ENCODE assay signal across 1 cellular context in the genomic region with DNA sequence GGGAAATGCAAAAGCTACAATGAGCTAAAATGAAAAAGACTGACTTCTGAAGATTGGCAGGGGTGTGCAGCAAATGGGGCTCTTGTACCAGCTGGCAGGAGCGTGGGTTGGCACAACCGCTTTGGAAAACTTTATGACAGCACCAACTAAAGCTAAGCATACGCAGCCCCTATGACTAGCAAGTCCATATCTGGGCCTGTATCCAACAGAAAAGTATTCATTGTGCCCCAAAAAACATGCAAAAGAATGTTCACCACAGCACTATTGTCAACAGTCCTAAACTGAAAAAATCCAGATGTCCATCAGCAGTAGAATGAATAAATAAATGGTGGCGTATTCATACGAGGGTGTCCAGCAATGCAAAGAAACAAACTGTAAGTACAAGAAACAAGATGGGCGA.
TF ChIP-seq lines count a peak whose summit lies in the region.

No MANE protein-coding gene starts in this region.

TF ChIP-seq in SK-N-SH, 30 proteins besides CTCF, POLR2A, EP300 and RAD21 (continued from another document):
- TF ChIP-seq FOXM1 (IDR thresholded peaks at IDR 0.05; ENCODE audit: low read depth) (peak; percentile 65; the same call in 1 of the 2 replicates), GATA2 (CRISPR knock-in tag; IDR thresholded peaks at IDR 0.05) (no peak), REST (IDR thresholded peaks at IDR 0.05; ENCODE audit: low read depth, low read length) (no peak), EZH2phosphoT487 (IDR thresholded peaks at IDR 0.05; ENCODE audit: borderline replicate concordance, low read depth) (no peak), POLR2AphosphoS5 (IDR thresholded peaks at IDR 0.05; ENCODE audit: low read depth, low read length) (peak; percentile 92), RXRA (IDR thresholded peaks at IDR 0.05; ENCODE audit: borderline replicate concordance, low read depth) (peak; percentile 82), TCF12 (IDR thresholded peaks at IDR 0.05) (peak; percentile 99), FOXJ3 (CRISPR knock-in tag; IDR thresholded peaks at IDR 0.05) (no peak), PBX3 (IDR thresholded peaks at IDR 0.05) (peak; percentile 96), GABPA (IDR thresholded peaks at IDR 0.05; ENCODE audit: low read depth) (peak; percentile 33; the same call in 1 of the 2 replicates), CHD2 (IDR thresholded peaks at IDR 0.05; ENCODE audit: low read length, partially characterized antibody) (no peak), RFX5 (IDR thresholded peaks at IDR 0.05; ENCODE audit: low read length) (no peak), SMC3 (IDR thresholded peaks at IDR 0.05; ENCODE audit: low read depth, low read length) (no peak), TAF1 (IDR thresholded peaks at IDR 0.05; ENCODE audit: borderline replicate concordance, low read depth, low read length) (no peak), FOSL2 (IDR thresholded peaks at IDR 0.05; ENCODE audit: borderline replicate concordance, low read depth) (peak; percentile 59; the same call in 1 of the 2 replicates), YY1 (IDR thresholded peaks at IDR 0.05; ENCODE audit: low read depth) (0 out of 2 replicates have a peak, but pooled peaks have one; percentile 56), MXI1 (IDR thresholded peaks at IDR 0.05; ENCODE audit: low read depth, low read length) (no peak), NRF1 (IDR thresholded peaks at IDR 0.05; ENCODE audit: low read depth, low read length) (no peak), TEAD4 (IDR thresholded peaks at IDR 0.05; ENCODE audit: borderline replicate concordance, insufficient read depth) (peak; percentile 85), ELF1 (IDR thresholded peaks at IDR 0.05) (0 out of 2 replicates have a peak, but pooled peaks have one; percentile 11), SIN3A (IDR thresholded peaks at IDR 0.05; ENCODE audit: borderline replicate concordance, low read depth, low read length) (no peak), MAX (IDR thresholded peaks at IDR 0.05; ENCODE audit: low read depth) (peak; percentile 73; the same call in 1 of the 2 replicates), ZBTB33 (IDR thresholded peaks at IDR 0.05; ENCODE audit: borderline replicate concordance, low read depth) (peak; percentile 43; the same call in 1 of the 2 replicates), NFIC (IDR thresholded peaks at IDR 0.05; ENCODE audit: borderline replicate concordance) (peak; percentile 98), RCOR1 (IDR thresholded peaks at IDR 0.05; ENCODE audit: low read length) (no peak)
- TF ChIP-seq, protein P1, sequence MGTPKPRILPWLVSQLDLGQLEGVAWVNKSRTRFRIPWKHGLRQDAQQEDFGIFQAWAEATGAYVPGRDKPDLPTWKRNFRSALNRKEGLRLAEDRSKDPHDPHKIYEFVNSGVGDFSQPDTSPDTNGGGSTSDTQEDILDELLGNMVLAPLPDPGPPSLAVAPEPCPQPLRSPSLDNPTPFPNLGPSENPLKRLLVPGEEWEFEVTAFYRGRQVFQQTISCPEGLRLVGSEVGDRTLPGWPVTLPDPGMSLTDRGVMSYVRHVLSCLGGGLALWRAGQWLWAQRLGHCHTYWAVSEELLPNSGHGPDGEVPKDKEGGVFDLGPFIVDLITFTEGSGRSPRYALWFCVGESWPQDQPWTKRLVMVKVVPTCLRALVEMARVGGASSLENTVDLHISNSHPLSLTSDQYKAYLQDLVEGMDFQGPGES (IDR thresholded peaks at IDR 0.05; ENCODE audit: low read depth, low read length) = no peak
- TF ChIP-seq, protein P2, sequence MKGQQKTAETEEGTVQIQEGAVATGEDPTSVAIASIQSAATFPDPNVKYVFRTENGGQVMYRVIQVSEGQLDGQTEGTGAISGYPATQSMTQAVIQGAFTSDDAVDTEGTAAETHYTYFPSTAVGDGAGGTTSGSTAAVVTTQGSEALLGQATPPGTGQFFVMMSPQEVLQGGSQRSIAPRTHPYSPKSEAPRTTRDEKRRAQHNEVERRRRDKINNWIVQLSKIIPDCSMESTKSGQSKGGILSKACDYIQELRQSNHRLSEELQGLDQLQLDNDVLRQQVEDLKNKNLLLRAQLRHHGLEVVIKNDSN (IDR thresholded peaks at IDR 0.05; ENCODE audit: borderline replicate concordance, low read depth) = no peak
